Comparison of ENCODE assay signal across 20 cellular contexts in genomic region chr3:148546959-148547358, GRCh38.
"Had no signal": no experiment of that assay in that cellular context is flagged by ENCODE, and none has a peak within 500 bp of the region (broad histone marks: within the 10 kb centered on the region; RNA-seq: fewer than 3 reads in every experiment).

No MANE protein-coding gene starts in this region.

- H3K27me3 ChIP-seq: SJSA1 had no signal

- H3K27ac ChIP-seq: SJSA1, SK-N-MC had no signal

- H3K36me3 ChIP-seq: SJSA1 had no signal

- H3K4me1 ChIP-seq: SJSA1 had no signal

- DNase-seq: KBM-7, MV-4-11, NCI-H1048, NCI-H1105, NCI-H1417, NCI-H1436 treated with DMSO at 0.1 percent for 48 hours, NCI-H1694, NCI-H187 treated with DMSO at 0.1 percent for 48 hours, NCI-H2029 treated with DMSO at 0.1 percent for 48 hours, NCI-H2107, NCI-H2227 treated with DMSO at 0.1 percent for 48 hours, NCI-H446, NCI-H510A, NCI-H524 treated with DMSO at 0.1 percent for 48 hours, NCI-H69, NCI-H774, Right ventricle myocardium superior, RPMI8226 had no signal

- H3K9me3 ChIP-seq: SJSA1 had no signal

- H3K4me3 ChIP-seq: SJSA1, SK-N-MC had no signal
